11 cellular contexts compared by ENCODE assay signal in genomic region chr9:128022886-128023285, GRCh38. TPM values are rescaled to one million over a fixed set of nuclear protein-coding genes. Genes with fewer than 3 reads are reported as not detected.
A peak's percentile ranks its signal among the peaks of the same experiment; 100 is the strongest.
DNase-seq lines count a peak whose midpoint lies in the region; ATAC-seq and TF ChIP-seq lines count a peak whose summit lies in the region.
"Had no signal": no experiment of that assay in that cellular context is flagged by ENCODE, and none has a peak within 500 bp of the region (broad histone marks: within the 10 kb centered on the region; RNA-seq: fewer than 3 reads in every experiment).

No MANE protein-coding gene starts in this region.

- H3K9me3 ChIP-seq in CD4-positive, alpha-beta T cell (ENCODE audit: control insufficient read depth, low read length), result no peaks in the 10 kb centered on the region
- H3K9me3 ChIP-seq in IMR-90 (ENCODE audit: control insufficient read depth, insufficient read depth, low read length), result no peaks in the 10 kb centered on the region

- H4K91ac ChIP-seq in IMR-90 (ENCODE audit: insufficient read depth, low read depth, low read length), result no peak overlapping the region

- no peaks in the 10 kb centered on the region for H4K20me1 ChIP-seq in IMR-90 (ENCODE audit: insufficient read depth, low read length)

- H3K4me3 ChIP-seq in IMR-90 (ENCODE audit: insufficient read depth, low read depth, low read length), result no peak overlapping the region

- H4K8ac ChIP-seq in IMR-90 (ENCODE audit: low read depth in 2 of 2, low read length in 2 of 2), result no peak overlapping the region

- no peak overlapping the region for H3K18ac ChIP-seq in IMR-90 (ENCODE audit: low read depth, low read length)

- POLR2A ChIA-PET in CD4-positive, alpha-beta T cell (lab: Charles Lee), result interaction anchor here (0.6 to 21.3 kb wide), 3 partner anchors 8 to 54 kb away, joined by 3 to 1020 read pairs (median 21); partner anchors contain the start of gene EEIG1
- POLR2A ChIA-PET in IMR-90 (lab: Charles Lee; ENCODE audit: unreplicated experiment), result no interaction called here
- POLR2A ChIA-PET in activated CD4-positive, alpha-beta memory T cell treated with anti-CD3 and anti-CD28 coated beads, Interleukin-2, amount 10 ng/mL, durations not matched to agents 7 days and 5 days (lab: Charles Lee), result interaction anchor here (1.4 to 20.3 kb wide), 3 partner anchors 11 to 46 kb away, joined by 4 to 465 read pairs (median 27); partner anchors contain the start of gene EEIG1

- H2AK5ac ChIP-seq in IMR-90 (ENCODE audit: low read depth, low read length), result no peak overlapping the region

- no peak overlapping the region for H3K9ac ChIP-seq in IMR-90 (ENCODE audit: low read depth, low read length)

- TF ChIP-seq RAD21 in IMR-90 (IDR thresholded peaks at IDR 0.05; ENCODE audit: low read length), result no peak

- WGBS in IMR-90 (ENCODE audit: extremely low coverage in 2 of 2, insufficient read length in 1 of 2), 2 experiments, result no CpG with 5 or more reads among the region's 2 CpGs

- no TSS peak for BruUV-seq in IMR-90 (replicated peaks; lab: Mats Ljungman, UMichigan)

- peak overlapping the region; percentile 94 for H3K27ac Mint-ChIP-seq in CD4-positive, alpha-beta T cell
- peak overlapping the region; percentile 35 for H3K27ac Mint-ChIP-seq in activated CD4-positive, alpha-beta memory T cell treated with anti-CD3 and anti-CD28 coated beads, Interleukin-2, amount 10 ng/mL, durations not matched to agents 7 days and 5 days

- peak overlapping the region; percentile 65 for H2AFZ ChIP-seq in IMR-90 (replicated peaks; ENCODE audit: low read length, poor library complexity)

- H3K27ac ChIP-seq in CD4-positive, alpha-beta T cell (ENCODE audit: low read depth, low read length), result peak overlapping the region; percentile 94
- H3K27ac ChIP-seq in IMR-90 (ENCODE audit: insufficient read depth, low read length), result no peak overlapping the region

- H3K9me3 Mint-ChIP-seq in CD4-positive, alpha-beta T cell, result no peaks in the 10 kb centered on the region
- H3K9me3 Mint-ChIP-seq in activated CD4-positive, alpha-beta memory T cell treated with anti-CD3 and anti-CD28 coated beads, Interleukin-2, amount 10 ng/mL, durations not matched to agents 7 days and 5 days, result no peaks in the 10 kb centered on the region

- H3K4me3 Mint-ChIP-seq in CD4-positive, alpha-beta T cell, result peak overlapping the region; percentile 58
- no peak overlapping the region for H3K4me3 Mint-ChIP-seq in activated CD4-positive, alpha-beta memory T cell treated with anti-CD3 and anti-CD28 coated beads, Interleukin-2, amount 10 ng/mL, durations not matched to agents 7 days and 5 days

- H3K4me2 ChIP-seq in IMR-90 (ENCODE audit: low read depth, low read length), result no peak overlapping the region

- no peak overlapping the region for H3K23ac ChIP-seq in IMR-90 (ENCODE audit: low read depth, low read length)

- H3K4me1 Mint-ChIP-seq in CD4-positive, alpha-beta T cell (ENCODE audit: low read depth), result peaks cover 81% of the 10 kb centered on the region
- H3K4me1 Mint-ChIP-seq in activated CD4-positive, alpha-beta memory T cell treated with anti-CD3 and anti-CD28 coated beads, Interleukin-2, amount 10 ng/mL, durations not matched to agents 7 days and 5 days, result peaks cover 72% of the 10 kb centered on the region

- H3K36me3 ChIP-seq in IMR-90 (ENCODE audit: control insufficient read depth, insufficient read depth, low read length), result no peaks in the 10 kb centered on the region

- ATAC-seq in CD4-positive, alpha-beta T cell (ENCODE audit: poor library complexity), result no peak
- ATAC-seq in IMR-90 (ENCODE audit: low read depth), result peak; percentile 35; the same call in 1 of the 2 replicates
- ATAC-seq in HG03354 (IDR thresholded peaks at IDR 0.05; ENCODE audit: poor library complexity, severe bottlenecking, unreplicated experiment), result no peak
- ATAC-seq in HG03342 (IDR thresholded peaks at IDR 0.05; ENCODE audit: unreplicated experiment), result no peak

- TF ChIP-seq CTCF in CD4-positive, alpha-beta T cell (IDR thresholded peaks at IDR 0.05), result no peak
- TF ChIP-seq CTCF in IMR-90 (conservative IDR thresholded peaks at IDR 0.05; ENCODE audit: low read depth, low read length), result no peak

- no peak overlapping the region for H3K56ac ChIP-seq in IMR-90 (ENCODE audit: extremely low read depth, insufficient read depth, low read length)

- intact Hi-C loops in CD4-positive, alpha-beta T cell (cut with DNase I, micrococcal nuclease), result loop anchor here in 1 of 2 experiments (1.0 kb wide), 1 partner anchor 12 kb away; no protein-coding TSS in a partner anchor
- intact Hi-C loops in IMR-90 (cut with micrococcal nuclease), result no loop called here

- CTCF ChIA-PET in CD4-positive, alpha-beta T cell (lab: Charles Lee), result interaction anchor here (1.3 kb wide), 1 partner anchor 13 kb away, joined by 4 read pairs; no protein-coding TSS in a partner anchor
- CTCF ChIA-PET in IMR-90 (lab: Yijun Ruan, JAX), result no interaction called here
- CTCF ChIA-PET in activated CD4-positive, alpha-beta memory T cell treated with anti-CD3 and anti-CD28 coated beads, Interleukin-2, amount 10 ng/mL, durations not matched to agents 7 days and 5 days (lab: Charles Lee), result interaction anchor here (1.3 to 2.4 kb wide), 2 partner anchors 11 to 53 kb away, joined by 3 to 8 read pairs; no protein-coding TSS in a partner anchor

- no peak for TF ChIP-seq POLR2A in IMR-90 (IDR thresholded peaks at IDR 0.05; ENCODE audit: low read depth, low read length)

- H3K4me1 ChIP-seq in IMR-90 (ENCODE audit: control insufficient read depth, insufficient read depth, low read length), result peaks cover 2% of the 10 kb centered on the region; the same call in 1 of the 2 replicates

- H3K4ac ChIP-seq in IMR-90 (ENCODE audit: low read depth, low read length), result no peak overlapping the region

- 0 out of 2 replicates have a peak, but pooled peaks cover 2% of the 10 kb centered on the region for H3K9me1 ChIP-seq in IMR-90 (ENCODE audit: insufficient read depth, low read length)

- H3K36me3 Mint-ChIP-seq in CD4-positive, alpha-beta T cell (ENCODE audit: low read depth), result no peaks in the 10 kb centered on the region
- peaks cover 5% of the 10 kb centered on the region for H3K36me3 Mint-ChIP-seq in activated CD4-positive, alpha-beta memory T cell treated with anti-CD3 and anti-CD28 coated beads, Interleukin-2, amount 10 ng/mL, durations not matched to agents 7 days and 5 days (ENCODE audit: low read depth)

- no peak overlapping the region for H2BK15ac ChIP-seq in IMR-90 (ENCODE audit: low read depth, low read length)

- DNase-seq in CD4-positive, alpha-beta T cell, result no peak
- DNase-seq in IMR-90 (no peak), myocyte (ENCODE audit: low read depth) (peak; percentile 24)
- DNase-seq in activated CD4-positive, alpha-beta memory T cell treated with anti-CD3 and anti-CD28 coated beads, Interleukin-2, amount 10 ng/mL, durations not matched to agents 7 days and 5 days, result no peak
- no peak for DNase-seq in stimulated activated CD4-positive, alpha-beta T cell treated with anti-CD3 and anti-CD28 coated beads, Interleukin-4, amount 100 ng/mL, for 4 hours
- DNase-seq: head of caudate nucleus, left cardiac atrium, NCI-H510A treated with DMSO at 0.1 percent for 48 hours, SIG-M5 had no signal

- no peak overlapping the region for H2BK120ac ChIP-seq in IMR-90 (ENCODE audit: low read depth, low read length)

- no peak overlapping the region for H4K5ac ChIP-seq in IMR-90 (ENCODE audit: low read depth, low read length)

- dilution Hi-C loops in IMR-90 (cut with HindIII; ENCODE audit: low sequenced_read_pairs, unreplicated experiment), result no loop called here

- no peaks in the 10 kb centered on the region for H3K27me3 Mint-ChIP-seq in CD4-positive, alpha-beta T cell
- no peaks in the 10 kb centered on the region for H3K27me3 Mint-ChIP-seq in activated CD4-positive, alpha-beta memory T cell treated with anti-CD3 and anti-CD28 coated beads, Interleukin-2, amount 10 ng/mL, durations not matched to agents 7 days and 5 days

- H3K79me1 ChIP-seq in IMR-90 (ENCODE audit: low read depth in 1 of 2, low read length in 2 of 2), result no peaks in the 10 kb centered on the region

- no peak overlapping the region for H3K14ac ChIP-seq in IMR-90 (replicated peaks; ENCODE audit: low read depth, low read length)

- in situ Hi-C loops in IMR-90 (cut with MboI; ENCODE audit: low sequenced_read_pairs), result no loop called here

- H2BK5ac ChIP-seq in IMR-90 (ENCODE audit: low read depth, low read length, poor library complexity, severe bottlenecking), result no peak overlapping the region

- no peak overlapping the region for H2AK9ac ChIP-seq in IMR-90 (replicated peaks; ENCODE audit: low read depth, low read length, poor library complexity)

- H2BK20ac ChIP-seq in IMR-90 (ENCODE audit: low read depth, low read length), result no peak overlapping the region

- H3K27me3 ChIP-seq in CD4-positive, alpha-beta T cell (ENCODE audit: control insufficient read depth, insufficient read depth, low read length), result no peaks in the 10 kb centered on the region
- H3K27me3 ChIP-seq in IMR-90 (ENCODE audit: control insufficient read depth, insufficient read depth, low read length), result no peaks in the 10 kb centered on the region

RNA-seq across cellular contexts. Expression of gene EEIG1, which starts 42.1 kb away (rescaled TPM):
- total RNA-seq in CD4-positive, alpha-beta T cell, result 100 to 1,000 TPM; 440 to 463 TPM
- total RNA-seq in IMR-90 (2012; rRNA removed) (1.1 TPM in 2 replicates), myocyte (4.8 and 6.7 TPM in 2 replicates)
- polyA plus RNA-seq in IMR-90 (2012; rRNA removed), result 17.5 and 23.2 TPM in 2 replicates
- polyA plus RNA-seq in IMR-90 (2012; cell fraction: cytosol; rRNA removed), result 10.6 and 14.3 TPM in 2 replicates
- polyA plus RNA-seq in IMR-90 (2012; cell fraction: nucleus; rRNA removed; ENCODE audit: low replicate concordance), result 21.3 and 38.9 TPM in 2 replicates
- total RNA-seq in activated CD4-positive, alpha-beta memory T cell treated with anti-CD3 and anti-CD28 coated beads, Interleukin-2, amount 10 ng/mL, durations not matched to agents 7 days and 5 days, result 100 to 1,000 TPM; 212 to 218 TPM
- 32.8 TPM for polyA plus RNA-seq in myocyte (2012)

RNA-seq across cellular contexts. Expression of gene NAIF1, which starts 44.2 kb away (rescaled TPM):
- total RNA-seq in CD4-positive, alpha-beta T cell, result 10 to 100 TPM; 11.5 to 16.8 TPM
- total RNA-seq in IMR-90 (2012; rRNA removed), result 8.3 and 9.7 TPM in 2 replicates
- polyA plus RNA-seq in IMR-90 (2012; rRNA removed), result 10.1 and 10.4 TPM in 2 replicates
- polyA plus RNA-seq in IMR-90 (2012; cell fraction: cytosol; rRNA removed), result 7.8 and 9.2 TPM in 2 replicates
- polyA plus RNA-seq in IMR-90 (2012; cell fraction: nucleus; rRNA removed; ENCODE audit: low replicate concordance), result 3.5 and 5.6 TPM in 2 replicates
- total RNA-seq in activated CD4-positive, alpha-beta memory T cell treated with anti-CD3 and anti-CD28 coated beads, Interleukin-2, amount 10 ng/mL, durations not matched to agents 7 days and 5 days, result 10 to 100 TPM; 12.0 to 14.1 TPM
- 9.9 and 12.3 TPM in 2 replicates for total RNA-seq in myocyte
- 11.2 TPM for polyA plus RNA-seq in myocyte (2012)

RNA-seq across cellular contexts. Expression of gene SLC25A25, which starts 45.1 kb away (rescaled TPM):
- total RNA-seq in CD4-positive, alpha-beta T cell, result 10 to 100 TPM; 16.9 to 17.7 TPM
- 17.9 and 20.3 TPM in 2 replicates for total RNA-seq in IMR-90 (2012; rRNA removed)
- 14.0 and 19.1 TPM in 2 replicates for polyA plus RNA-seq in IMR-90 (2012; rRNA removed)
- 11.0 and 16.7 TPM in 2 replicates for polyA plus RNA-seq in IMR-90 (2012; cell fraction: cytosol; rRNA removed)
- polyA plus RNA-seq in IMR-90 (2012; cell fraction: nucleus; rRNA removed; ENCODE audit: low replicate concordance), result 61.0 and 98.5 TPM in 2 replicates
- 10 to 100 TPM; 21.3 to 22.2 TPM for total RNA-seq in activated CD4-positive, alpha-beta memory T cell treated with anti-CD3 and anti-CD28 coated beads, Interleukin-2, amount 10 ng/mL, durations not matched to agents 7 days and 5 days
- total RNA-seq in myocyte, result 36.5 and 46.1 TPM in 2 replicates
- 19.5 TPM for polyA plus RNA-seq in myocyte (2012)

Comparison
In these comparisons a context has a peak if more than half of its experiments do, and no peak if none do; other contexts are left out.
1. RNA of gene EEIG1, which starts 42.1 kb away (total RNA-seq): 440 to 463 TPM in CD4-positive, alpha-beta T cell and 212 to 218 TPM in activated CD4-positive, alpha-beta memory T cell treated with anti-CD3 and anti-CD28 coated beads, Interleukin-2, amount 10 ng/mL, durations not matched to agents 7 days and 5 days; 4.8 to 6.7 TPM in myocyte and 1.1 TPM in IMR-90; every median in the first group is over 10 times any median in the second.